ENCODE assay signal across 12 cellular contexts in genomic region chr15:43958894-43959330, GRCh38.
DNase-seq lines count a peak whose midpoint lies in the region; ATAC-seq and TF ChIP-seq lines count a peak whose summit lies in the region.
"Had no signal": no experiment of that assay in that cellular context is flagged by ENCODE, and none has a peak within 500 bp of the region (broad histone marks: within the 10 kb centered on the region; RNA-seq: fewer than 3 reads in every experiment).

No MANE protein-coding gene starts in this region.

- DNase-seq in DMS 273 treated with DMSO at 0.1 percent for 48 hours (lab: John Stamatoyannopoulos, UW): peak; percentile 50
- peak; percentile 13 to 65 for DNase-seq in NCI-H446 (lab: John Stamatoyannopoulos, UW)
- peak; percentile 58 for DNase-seq in epithelial cell of esophagus (ENCODE audit: low read depth)
- DNase-seq in non-pigmented ciliary epithelial cell (ENCODE audit: low read depth): peak; percentile 54
- no peak for DNase-seq in UCSD-AML1 (lab: John Stamatoyannopoulos, UW; ENCODE audit: unreplicated experiment)
- DNase-seq in activated naive CD8-positive, alpha-beta T cell treated with anti-CD3 and anti-CD28 coated beads, Interleukin-2, amount 50 U/mL, for 24 hours: no peak
- no peak for DNase-seq in activated CD4-positive, alpha-beta T cell treated with anti-CD3 and anti-CD28 coated beads, Interleukin-2, amount 10 ng/mL, durations not matched to agents 7 days and 5 days
- DNase-seq: activated CD8-positive, alpha-beta T cell treated with anti-CD3 and anti-CD28 coated beads for 36 hours; lower lobe of right lung; NCI-H526 treated with DMSO at 0.1 percent for 48 hours; sigmoid colon had no signal

- CTCF ChIA-PET in activated CD4-positive, alpha-beta T cell treated with anti-CD3 and anti-CD28 coated beads, Interleukin-2, amount 10 ng/mL, durations not matched to agents 7 days and 5 days (lab: Charles Lee): interaction anchor here (1.2 kb wide), 1 partner anchor 12 kb away, joined by 3 read pairs; no protein-coding TSS in a partner anchor

- no peaks in the 10 kb centered on the region for H3K36me3 Mint-ChIP-seq in activated naive CD8-positive, alpha-beta T cell treated with anti-CD3 and anti-CD28 coated beads, Interleukin-2, amount 50 U/mL, for 24 hours (ENCODE audit: low read depth)
- no peaks in the 10 kb centered on the region for H3K36me3 Mint-ChIP-seq in activated CD4-positive, alpha-beta T cell treated with anti-CD3 and anti-CD28 coated beads, Interleukin-2, amount 10 ng/mL, durations not matched to agents 7 days and 5 days (ENCODE audit: low read depth)

- H3K4me3 ChIP-seq in epithelial cell of esophagus (ENCODE audit: low read length): no peak overlapping the region
- H3K4me3 ChIP-seq: lower lobe of right lung, sigmoid colon had no signal

- no peaks in the 10 kb centered on the region for H3K9me3 Mint-ChIP-seq in activated naive CD8-positive, alpha-beta T cell treated with anti-CD3 and anti-CD28 coated beads, Interleukin-2, amount 50 U/mL, for 24 hours
- no peaks in the 10 kb centered on the region for H3K9me3 Mint-ChIP-seq in activated CD4-positive, alpha-beta T cell treated with anti-CD3 and anti-CD28 coated beads, Interleukin-2, amount 10 ng/mL, durations not matched to agents 7 days and 5 days
- H3K9me3 Mint-ChIP-seq: activated CD8-positive, alpha-beta T cell treated with anti-CD3 and anti-CD28 coated beads for 36 hours had no signal

- H3K4me1 Mint-ChIP-seq in activated naive CD8-positive, alpha-beta T cell treated with anti-CD3 and anti-CD28 coated beads, Interleukin-2, amount 50 U/mL, for 24 hours: peaks cover 30% of the 10 kb centered on the region
- H3K4me1 Mint-ChIP-seq in activated CD4-positive, alpha-beta T cell treated with anti-CD3 and anti-CD28 coated beads, Interleukin-2, amount 10 ng/mL, durations not matched to agents 7 days and 5 days: no peaks in the 10 kb centered on the region

- no peak for TF ChIP-seq CTCF in epithelial cell of esophagus (IDR thresholded peaks at IDR 0.05; ENCODE audit: insufficient read depth, low read depth, low read length, missing control alignments)

- POLR2A ChIA-PET in activated CD4-positive, alpha-beta T cell treated with anti-CD3 and anti-CD28 coated beads, Interleukin-2, amount 10 ng/mL, durations not matched to agents 7 days and 5 days (lab: Charles Lee): no interaction called here

- H3K27ac Mint-ChIP-seq in activated naive CD8-positive, alpha-beta T cell treated with anti-CD3 and anti-CD28 coated beads, Interleukin-2, amount 50 U/mL, for 24 hours: no peak overlapping the region
- H3K27ac Mint-ChIP-seq in activated CD4-positive, alpha-beta T cell treated with anti-CD3 and anti-CD28 coated beads, Interleukin-2, amount 10 ng/mL, durations not matched to agents 7 days and 5 days: no peak overlapping the region
- H3K27ac Mint-ChIP-seq: activated CD8-positive, alpha-beta T cell treated with anti-CD3 and anti-CD28 coated beads for 36 hours had no signal

- H3K4me3 Mint-ChIP-seq in activated naive CD8-positive, alpha-beta T cell treated with anti-CD3 and anti-CD28 coated beads, Interleukin-2, amount 50 U/mL, for 24 hours: no peak overlapping the region
- no peak overlapping the region for H3K4me3 Mint-ChIP-seq in activated CD4-positive, alpha-beta T cell treated with anti-CD3 and anti-CD28 coated beads, Interleukin-2, amount 10 ng/mL, durations not matched to agents 7 days and 5 days
- H3K4me3 Mint-ChIP-seq: activated CD8-positive, alpha-beta T cell treated with anti-CD3 and anti-CD28 coated beads for 36 hours had no signal

- no peak for ATAC-seq in activated naive CD8-positive, alpha-beta T cell treated with anti-CD3 and anti-CD28 coated beads, Interleukin-2, amount 50 U/mL, for 24 hours
- ATAC-seq in HG03378 (IDR thresholded peaks at IDR 0.05; ENCODE audit: unreplicated experiment): no peak
- ATAC-seq: activated CD8-positive, alpha-beta T cell treated with anti-CD3 and anti-CD28 coated beads for 36 hours; lower lobe of right lung had no signal

- peaks cover 36% of the 10 kb centered on the region for H3K27me3 Mint-ChIP-seq in activated naive CD8-positive, alpha-beta T cell treated with anti-CD3 and anti-CD28 coated beads, Interleukin-2, amount 50 U/mL, for 24 hours
- H3K27me3 Mint-ChIP-seq in activated CD4-positive, alpha-beta T cell treated with anti-CD3 and anti-CD28 coated beads, Interleukin-2, amount 10 ng/mL, durations not matched to agents 7 days and 5 days: peaks cover 34% of the 10 kb centered on the region

Comparison
In these comparisons a context has a peak if more than half of its experiments do, and no peak if none do; other contexts are left out.
1. DNase-seq: peak in DMS 273 treated with DMSO at 0.1 percent for 48 hours (single experiment), NCI-H446 (2 of 2), epithelial cell of esophagus (single experiment) and non-pigmented ciliary epithelial cell (single experiment); none in UCSD-AML1 (single experiment), activated naive CD8-positive, alpha-beta T cell treated with anti-CD3 and anti-CD28 coated beads, Interleukin-2, amount 50 U/mL, for 24 hours (single experiment) and activated CD4-positive, alpha-beta T cell treated with anti-CD3 and anti-CD28 coated beads, Interleukin-2, amount 10 ng/mL, durations not matched to agents 7 days and 5 days (single experiment).